In genomic region chrX:307261-308111, GRCh38 we compare ENCODE assay signal across 26 cellular contexts. TPM values are rescaled to one million over a fixed set of nuclear protein-coding genes. Genes with fewer than 3 reads are reported as not detected.
DNase-seq lines count a peak whose midpoint lies in the region; ATAC-seq, FAIRE-seq and TF ChIP-seq lines count a peak whose summit lies in the region.
"Had no signal": no experiment of that assay in that cellular context is flagged by ENCODE, and none has a peak within 500 bp of the region (broad histone marks: within the 10 kb centered on the region; RNA-seq: fewer than 3 reads in every experiment).

No MANE protein-coding gene starts in this region.

- TF ChIP-seq CTCF in right lobe of liver (IDR thresholded peaks at IDR 0.05) (no peak), type B pancreatic cell (conservative IDR thresholded peaks at IDR 0.05) (peak; percentile 43)

- H3K9me3 ChIP-seq in T-helper 17 cell (ENCODE audit: control insufficient read depth, low read length, poor library complexity, severe bottlenecking) (no peaks in the 10 kb centered on the region), right lobe of liver (no peaks in the 10 kb centered on the region)
- H3K9me3 ChIP-seq: Caco-2, esophagus muscularis mucosa, prostate gland had no signal

- no peaks in the 10 kb centered on the region for H3K27me3 Mint-ChIP-seq in activated CD8-positive, alpha-beta memory T cell treated with anti-CD3 and anti-CD28 coated beads, Interleukin-2, amount 10 ng/mL, durations not matched to agents 7 days and 5 days
- H3K27me3 Mint-ChIP-seq in T-helper 17 cell: no peaks in the 10 kb centered on the region
- H3K27me3 Mint-ChIP-seq in type B pancreatic cell: no peaks in the 10 kb centered on the region
- no peaks in the 10 kb centered on the region for H3K27me3 Mint-ChIP-seq in activated CD8-positive, alpha-beta T cell treated with anti-CD3 and anti-CD28 coated beads, Interleukin-2, amount 10 ng/mL, durations not matched to agents 7 days and 5 days (ENCODE audit: low read depth)
- H3K27me3 Mint-ChIP-seq: activated CD4-positive, alpha-beta T cell treated with anti-CD3 and anti-CD28 coated beads, Interleukin-2, amount 10 ng/mL, durations not matched to agents 7 days and 5 days; B cell; stimulated activated naive CD8-positive, alpha-beta T cell treated with anti-CD3 and anti-CD28 coated beads, Interleukin-15, amount 100 ng/mL, for 72 hours; T-cell had no signal

- no peak for ATAC-seq in activated CD8-positive, alpha-beta memory T cell treated with anti-CD3 and anti-CD28 coated beads, Interleukin-2, amount 10 ng/mL, durations not matched to agents 7 days and 5 days
- ATAC-seq in T-helper 17 cell (no peak), right lobe of liver (peak in 1 of 4 donors; percentile 17), HG03469 (IDR thresholded peaks at IDR 0.05; ENCODE audit: unreplicated experiment) (no peak)
- no peak for ATAC-seq in activated CD8-positive, alpha-beta T cell treated with anti-CD3 and anti-CD28 coated beads, Interleukin-2, amount 10 ng/mL, durations not matched to agents 7 days and 5 days
- ATAC-seq: stimulated activated naive CD8-positive, alpha-beta T cell treated with anti-CD3 and anti-CD28 coated beads, Interleukin-15, amount 100 ng/mL, for 72 hours; T-cell had no signal

- H3K27ac Mint-ChIP-seq in activated CD8-positive, alpha-beta memory T cell treated with anti-CD3 and anti-CD28 coated beads, Interleukin-2, amount 10 ng/mL, durations not matched to agents 7 days and 5 days: no peak overlapping the region
- no peak overlapping the region for H3K27ac Mint-ChIP-seq in T-helper 17 cell
- H3K27ac Mint-ChIP-seq in type B pancreatic cell: no peak overlapping the region
- no peak overlapping the region for H3K27ac Mint-ChIP-seq in activated CD8-positive, alpha-beta T cell treated with anti-CD3 and anti-CD28 coated beads, Interleukin-2, amount 10 ng/mL, durations not matched to agents 7 days and 5 days
- H3K27ac Mint-ChIP-seq: activated CD4-positive, alpha-beta T cell treated with anti-CD3 and anti-CD28 coated beads, Interleukin-2, amount 10 ng/mL, durations not matched to agents 7 days and 5 days; B cell; nephron; T-cell had no signal

- H3K36me3 ChIP-seq in right lobe of liver: peaks cover 0 to 63% (median 12%) of the 10 kb centered on the region in 4 donors

- no peak overlapping the region for H3K27ac ChIP-seq in right lobe of liver
- H3K27ac ChIP-seq: esophagus muscularis mucosa, KMS-11, prostate gland had no signal

- FAIRE-seq in GM19239 (lab: Jason Lieb, UNC): no peak
- FAIRE-seq: small intestine had no signal

- CTCF ChIA-PET in activated CD8-positive, alpha-beta memory T cell treated with anti-CD3 and anti-CD28 coated beads, Interleukin-2, amount 10 ng/mL, durations not matched to agents 7 days and 5 days (lab: Charles Lee): no interaction called here
- CTCF ChIA-PET in activated CD8-positive, alpha-beta T cell treated with anti-CD3 and anti-CD28 coated beads, Interleukin-2, amount 10 ng/mL, durations not matched to agents 7 days and 5 days (lab: Charles Lee): no interaction called here

- H3K4me3 Mint-ChIP-seq in activated CD8-positive, alpha-beta memory T cell treated with anti-CD3 and anti-CD28 coated beads, Interleukin-2, amount 10 ng/mL, durations not matched to agents 7 days and 5 days: no peak overlapping the region
- H3K4me3 Mint-ChIP-seq in T-helper 17 cell (peak overlapping the region; percentile 19), type B pancreatic cell (no peak overlapping the region)
- no peak overlapping the region for H3K4me3 Mint-ChIP-seq in activated CD8-positive, alpha-beta T cell treated with anti-CD3 and anti-CD28 coated beads, Interleukin-2, amount 10 ng/mL, durations not matched to agents 7 days and 5 days
- H3K4me3 Mint-ChIP-seq: activated CD4-positive, alpha-beta T cell treated with anti-CD3 and anti-CD28 coated beads, Interleukin-2, amount 10 ng/mL, durations not matched to agents 7 days and 5 days; B cell; nephron; stimulated activated naive CD8-positive, alpha-beta T cell treated with anti-CD3 and anti-CD28 coated beads, Interleukin-15, amount 100 ng/mL, for 72 hours; T-cell had no signal

- WGBS in right lobe of liver (ENCODE audit: insufficient coverage, low coverage, low lambda C conversion rate, missing lambda C conversion rate): 98% methylated on average over 14 of the region's 58 CpGs

- no peaks in the 10 kb centered on the region for H3K4me1 ChIP-seq in right lobe of liver
- H3K4me1 ChIP-seq: Caco-2, esophagus muscularis mucosa, prostate gland had no signal

- intact Hi-C loops in right lobe of liver (cut with DNase I): no loop called here

- TF ChIP-seq POLR2A in right lobe of liver (IDR thresholded peaks at IDR 0.05): no peak

- H3K9me3 Mint-ChIP-seq in activated CD8-positive, alpha-beta memory T cell treated with anti-CD3 and anti-CD28 coated beads, Interleukin-2, amount 10 ng/mL, durations not matched to agents 7 days and 5 days (ENCODE audit: low read depth): no peaks in the 10 kb centered on the region
- H3K9me3 Mint-ChIP-seq in type B pancreatic cell: no peaks in the 10 kb centered on the region
- no peaks in the 10 kb centered on the region for H3K9me3 Mint-ChIP-seq in activated CD8-positive, alpha-beta T cell treated with anti-CD3 and anti-CD28 coated beads, Interleukin-2, amount 10 ng/mL, durations not matched to agents 7 days and 5 days (ENCODE audit: insufficient read depth)
- H3K9me3 Mint-ChIP-seq: activated CD4-positive, alpha-beta T cell treated with anti-CD3 and anti-CD28 coated beads, Interleukin-2, amount 10 ng/mL, durations not matched to agents 7 days and 5 days; nephron; stimulated activated naive CD8-positive, alpha-beta T cell treated with anti-CD3 and anti-CD28 coated beads, Interleukin-15, amount 100 ng/mL, for 72 hours; T-cell had no signal

- H3K27me3 ChIP-seq in right lobe of liver: no peaks in the 10 kb centered on the region
- H3K27me3 ChIP-seq: esophagus muscularis mucosa had no signal

- POLR2A ChIA-PET in activated CD8-positive, alpha-beta T cell treated with anti-CD3 and anti-CD28 coated beads, Interleukin-2, amount 10 ng/mL, durations not matched to agents 7 days and 5 days (lab: Charles Lee): no interaction called here

- peak; percentile 12 for DNase-seq in activated CD8-positive, alpha-beta memory T cell treated with anti-CD3 and anti-CD28 coated beads, Interleukin-2, amount 50 U/mL, for 4 hours
- no peak for DNase-seq in activated CD8-positive, alpha-beta memory T cell treated with anti-CD3 and anti-CD28 coated beads, Interleukin-2, amount 10 ng/mL, durations not matched to agents 7 days and 5 days
- DNase-seq in T-helper 17 cell (no peak), right lobe of liver (peak; percentile 18 to 51 (median 45)), type B pancreatic cell (ENCODE audit: extremely low spot score, unreplicated experiment) (no peak), GM19239 (ENCODE audit: insufficient read length, low spot score) (no peak)
- DNase-seq in activated CD8-positive, alpha-beta T cell treated with anti-CD3 and anti-CD28 coated beads, Interleukin-2, amount 10 ng/mL, durations not matched to agents 7 days and 5 days: no peak
- DNase-seq: activated CD4-positive, alpha-beta T cell treated with anti-CD3 and anti-CD28 coated beads, Interleukin-2, amount 10 ng/mL, durations not matched to agents 7 days and 5 days; activated CD8-positive, alpha-beta memory T cell treated with anti-CD3 and anti-CD28 coated beads, Interleukin-2, amount 50 U/mL, for 48 hours; amygdala; Caco-2; caudate nucleus; midbrain; MV-4-11; NCI-H187; NCI-H69; small intestine; stimulated activated CD4-positive, alpha-beta T cell treated with anti-CD3 and anti-CD28 coated beads, Interleukin-4, amount 100 ng/mL, for 24 hours; stimulated activated naive CD8-positive, alpha-beta T cell treated with anti-CD3 and anti-CD28 coated beads, Interleukin-15, amount 100 ng/mL, for 72 hours; T-cell had no signal

- peaks cover 47% of the 10 kb centered on the region for H3K36me3 Mint-ChIP-seq in activated CD8-positive, alpha-beta memory T cell treated with anti-CD3 and anti-CD28 coated beads, Interleukin-2, amount 10 ng/mL, durations not matched to agents 7 days and 5 days
- H3K36me3 Mint-ChIP-seq in T-helper 17 cell (ENCODE audit: low read depth) (peaks cover 6% of the 10 kb centered on the region), type B pancreatic cell (peaks cover 25% of the 10 kb centered on the region)
- H3K36me3 Mint-ChIP-seq in activated CD8-positive, alpha-beta T cell treated with anti-CD3 and anti-CD28 coated beads, Interleukin-2, amount 10 ng/mL, durations not matched to agents 7 days and 5 days (ENCODE audit: low read depth): peaks cover 65% of the 10 kb centered on the region

- H3K4me3 ChIP-seq in right lobe of liver: no peak overlapping the region
- H3K4me3 ChIP-seq: esophagus muscularis mucosa, prostate gland had no signal

- no peaks in the 10 kb centered on the region for H3K4me1 Mint-ChIP-seq in activated CD8-positive, alpha-beta memory T cell treated with anti-CD3 and anti-CD28 coated beads, Interleukin-2, amount 10 ng/mL, durations not matched to agents 7 days and 5 days
- H3K4me1 Mint-ChIP-seq in T-helper 17 cell (peaks cover 5% of the 10 kb centered on the region), type B pancreatic cell (ENCODE audit: unreplicated experiment) (no peaks in the 10 kb centered on the region)
- H3K4me1 Mint-ChIP-seq in activated CD8-positive, alpha-beta T cell treated with anti-CD3 and anti-CD28 coated beads, Interleukin-2, amount 10 ng/mL, durations not matched to agents 7 days and 5 days (ENCODE audit: low read depth): no peaks in the 10 kb centered on the region
- H3K4me1 Mint-ChIP-seq: activated CD4-positive, alpha-beta T cell treated with anti-CD3 and anti-CD28 coated beads, Interleukin-2, amount 10 ng/mL, durations not matched to agents 7 days and 5 days; B cell; nephron; stimulated activated naive CD8-positive, alpha-beta T cell treated with anti-CD3 and anti-CD28 coated beads, Interleukin-15, amount 100 ng/mL, for 72 hours; T-cell had no signal

RNA-seq across cellular contexts. Expression of gene GTPBP6, which starts 11.1 kb away (rescaled TPM):
- 10 to 100 TPM; 53.2 to 57.2 TPM for total RNA-seq in activated CD8-positive, alpha-beta memory T cell treated with anti-CD3 and anti-CD28 coated beads, Interleukin-2, amount 10 ng/mL, durations not matched to agents 7 days and 5 days
- total RNA-seq in T-helper 17 cell (10 to 100 TPM; 67.7 to 69.0 TPM), right lobe of liver (10 to 100 TPM; 20.9 to 32.8 (median 23.2) TPM), type B pancreatic cell (ENCODE audit: low replicate concordance) (45.7 and 53.5 TPM in 2 replicates)
- total RNA-seq in activated CD8-positive, alpha-beta T cell treated with anti-CD3 and anti-CD28 coated beads, Interleukin-2, amount 10 ng/mL, durations not matched to agents 7 days and 5 days: 10 to 100 TPM; 55.7 to 59.9 TPM

RNA-seq across cellular contexts. Expression of gene PLCXD1, which starts 26.3 kb away (rescaled TPM):
- 10 to 100 TPM; 41.1 to 67.9 TPM for total RNA-seq in activated CD8-positive, alpha-beta memory T cell treated with anti-CD3 and anti-CD28 coated beads, Interleukin-2, amount 10 ng/mL, durations not matched to agents 7 days and 5 days
- total RNA-seq in T-helper 17 cell: 10 to 100 TPM; 13.0 to 17.9 TPM
- 10 to 100 TPM in 1 of 6 experiments, 1 to 10 TPM in 5; 3.4 to 11.2 (median 5.1) TPM for total RNA-seq in right lobe of liver
- total RNA-seq in type B pancreatic cell (ENCODE audit: low replicate concordance): 47.5 and 54.8 TPM in 2 replicates
- 10 to 100 TPM; 44.5 to 50.2 TPM for total RNA-seq in activated CD8-positive, alpha-beta T cell treated with anti-CD3 and anti-CD28 coated beads, Interleukin-2, amount 10 ng/mL, durations not matched to agents 7 days and 5 days

Comparison
In these comparisons a context has a peak if more than half of its experiments do, and no peak if none do; other contexts are left out.
1. DNase-seq: peak in activated CD8-positive, alpha-beta memory T cell treated with anti-CD3 and anti-CD28 coated beads, Interleukin-2, amount 50 U/mL, for 4 hours (single experiment) and right lobe of liver (3 of 3); none in activated CD8-positive, alpha-beta memory T cell treated with anti-CD3 and anti-CD28 coated beads, Interleukin-2, amount 10 ng/mL, durations not matched to agents 7 days and 5 days (single experiment), T-helper 17 cell (0 of 3), type B pancreatic cell (single experiment), activated CD8-positive, alpha-beta T cell treated with anti-CD3 and anti-CD28 coated beads, Interleukin-2, amount 10 ng/mL, durations not matched to agents 7 days and 5 days (single experiment) and GM19239 (single experiment).